Comparison of ENCODE assay signal across 36 cellular contexts in the genomic region with DNA sequence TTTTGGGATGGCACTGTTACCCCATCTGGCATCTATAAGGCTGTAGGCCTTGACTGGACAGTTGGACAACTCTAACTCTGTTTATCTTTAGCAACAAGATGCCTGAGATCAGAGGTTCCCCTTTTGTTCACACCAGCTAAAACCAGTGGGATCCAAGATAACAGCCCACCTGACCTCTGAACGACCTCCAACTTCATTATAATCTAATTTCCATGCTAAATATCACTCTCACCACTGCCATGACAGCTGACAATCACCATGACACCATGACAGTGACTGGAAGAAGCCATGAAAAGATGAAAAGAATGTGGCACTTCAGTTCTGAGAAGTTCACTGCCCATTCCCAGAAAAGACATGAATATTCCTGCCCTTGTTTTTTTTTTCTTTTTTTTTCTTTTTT.
"Had no signal": no experiment of that assay in that cellular context is flagged by ENCODE, and none has a peak within 500 bp of the region (broad histone marks: within the 10 kb centered on the region; RNA-seq: fewer than 3 reads in every experiment).

No MANE protein-coding gene starts in this region.

- ATAC-seq: activated naive CD4-positive, alpha-beta T cell treated with anti-CD3 and anti-CD28 coated beads, Interleukin-2, amount 50 U/mL, for 72 hours; activated T-cell treated with anti-CD3 and anti-CD28 coated beads, Interleukin-2, amount 50 U/mL, for 4 hours; body of pancreas; Right ventricle myocardium inferior had no signal

- H3K4me3 ChIP-seq: adrenal gland, body of pancreas, breast epithelium, PC-9 had no signal

- H3K36me3 ChIP-seq: adrenal gland, breast epithelium had no signal

- DNase-seq: activated B cell treated with CpG ODN at 0.5 μM for 24 hours; activated CD4-positive, alpha-beta memory T cell treated with anti-CD3 and anti-CD28 coated beads for 36 hours; activated CD4-positive, alpha-beta T cell treated with anti-CD3 and anti-CD28 coated beads for 4 hours; activated CD4-positive, alpha-beta T cell treated with anti-CD3 and anti-CD28 coated beads, Interleukin-2, amount 50 U/mL, for 1 hour; activated CD4-positive, CD25-positive, alpha-beta regulatory T cell treated with anti-CD3 and anti-CD28 coated beads, Interleukin-2, amount 50 U/mL, for 72 hours; activated CD8-positive, alpha-beta memory T cell treated with anti-CD3 and anti-CD28 coated beads, Interleukin-2, amount 50 U/mL, for 4 hours; activated gamma-delta T cell treated with Interleukin-2 at 50 U/mL for 16 hours; activated naive CD4-positive, alpha-beta T cell treated with anti-CD3 and anti-CD28 coated beads for 36 hours; activated T-cell treated with anti-CD3 and anti-CD28 coated beads for 4 hours; activated T-cell treated with anti-CD3 and anti-CD28 coated beads, Interleukin-2, amount 50 U/mL, for 4 hours; adrenal gland; body of pancreas; caudate nucleus; cerebellar nuclear complex; NCI-H1092 treated with DMSO at 0.1 percent for 48 hours; NCI-H1417; NCI-H146; NCI-H187; NCI-H2029 treated with DMSO at 0.1 percent for 48 hours; NCI-H2107; NCI-H2171; NCI-H510A; NCI-H526; NCI-H748 treated with DMSO at 0.1 percent for 48 hours; NK-92 treated with Interleukin-12 subunit alpha and Interleukin-12 subunit beta, amount 100 ng/mL, for 24 hours; PC-9; SIG-M5; SW 1271; T-helper 1 cell; T-helper 2 cell; T-helper 9 cell had no signal

- H3K27me3 ChIP-seq: adrenal gland, body of pancreas, breast epithelium had no signal

- H3K4me2 ChIP-seq: PC-9 had no signal

- H2AFZ ChIP-seq: PC-9 had no signal

- H3K4me1 ChIP-seq: adrenal gland, body of pancreas, breast epithelium had no signal

- H3K9me3 ChIP-seq: adrenal gland, body of pancreas, breast epithelium had no signal

- H3K27ac ChIP-seq: adrenal gland, body of pancreas, breast epithelium, PC-9, RWPE1, VCaP had no signal
